1 cellular context compared by ENCODE assay signal in the genomic region with DNA sequence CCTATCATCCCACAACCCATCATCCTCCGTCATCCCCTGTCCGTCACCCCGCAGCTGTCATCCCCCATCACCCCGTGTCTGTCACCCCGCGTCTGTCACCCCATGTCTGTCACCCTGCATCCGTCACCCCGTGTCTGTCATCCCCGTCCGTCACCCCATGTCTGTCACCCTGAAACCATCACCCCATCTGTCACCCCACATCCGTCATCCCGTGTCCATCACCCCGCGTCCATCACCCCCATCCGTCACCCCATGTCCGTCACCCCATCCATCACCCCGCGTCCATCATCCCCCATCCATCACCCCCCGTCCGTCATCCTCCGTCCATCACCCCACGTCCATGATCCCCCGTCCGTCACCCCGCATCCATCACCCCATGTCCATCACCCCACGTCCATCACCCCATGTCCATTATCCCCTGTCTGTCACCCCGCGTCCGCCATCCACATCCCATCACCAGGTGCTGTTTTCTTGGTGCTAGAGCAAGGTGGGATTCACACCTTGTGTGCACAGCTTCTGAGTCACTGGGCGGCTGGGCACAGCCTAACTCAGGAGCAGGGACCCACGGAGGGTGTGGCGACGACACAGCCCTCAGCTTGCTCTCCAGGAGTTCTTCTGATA.
TF ChIP-seq lines count a peak whose summit lies in the region.

No MANE protein-coding gene starts in this region.

TF ChIP-seq in WTC11, 78 proteins besides CTCF, POLR2A, EP300 and RAD21 (continued from another document):
- TF ChIP-seq TEAD4 (CRISPR knock-in tag; IDR thresholded peaks at IDR 0.05), result no peak
- TF ChIP-seq CREM (CRISPR knock-in tag; IDR thresholded peaks at IDR 0.05), result no peak
- no peak for TF ChIP-seq NR3C1 (CRISPR knock-in tag; conservative IDR thresholded peaks at IDR 0.05; ENCODE audit: low read depth)
TF ChIP-seq in WTC11: peak in this region for 0.
